1 cellular context compared by ENCODE assay signal in genomic region chr22:37684803-37685615, GRCh38.
TF ChIP-seq lines count a peak whose summit lies in the region.

No MANE protein-coding gene starts in this region.

TF ChIP-seq in HCT116, 20 proteins besides CTCF, POLR2A, EP300 and RAD21:
- TF ChIP-seq POLR2AphosphoS5 (IDR thresholded peaks at IDR 0.05; ENCODE audit: low read depth, low read length) (no peak), TCF7L2 (IDR thresholded peaks at IDR 0.05; ENCODE audit: borderline replicate concordance, extremely low read depth, insufficient read depth, insufficient read length) (no peak), SIN3A (IDR thresholded peaks at IDR 0.05; ENCODE audit: low read depth) (no peak), CBX3 (IDR thresholded peaks at IDR 0.05; ENCODE audit: low read depth) (no peak), MAX (IDR thresholded peaks at IDR 0.05) (no peak), ZBTB33 (IDR thresholded peaks at IDR 0.05; ENCODE audit: extremely low read depth, insufficient replicate concordance, low read length) (no peak), ZNF274 (IDR thresholded peaks at IDR 0.05; ENCODE audit: low read depth, low read length) (no peak), CEBPB (IDR thresholded peaks at IDR 0.05; ENCODE audit: low read depth) (no peak), ELF1 (IDR thresholded peaks at IDR 0.05; ENCODE audit: borderline replicate concordance, low read depth) (no peak), EZH2phosphoT487 (IDR thresholded peaks at IDR 0.05; ENCODE audit: borderline replicate concordance) (no peak), SP1 (IDR thresholded peaks at IDR 0.05; ENCODE audit: low read depth) (no peak)
